Comparison of ENCODE assay signal across 32 cellular contexts in genomic region chr2:150937030-150937429, GRCh38.
"Had no signal": no experiment of that assay in that cellular context is flagged by ENCODE, and none has a peak within 500 bp of the region (broad histone marks: within the 10 kb centered on the region; RNA-seq: fewer than 3 reads in every experiment).

No MANE protein-coding gene starts in this region.

- H3K27me3 ChIP-seq: adrenal gland, body of pancreas, brain microvascular endothelial cell, breast epithelium had no signal

- H3K9me3 ChIP-seq: adrenal gland, body of pancreas, breast epithelium had no signal

- ATAC-seq: activated CD8-positive, alpha-beta T cell treated with anti-CD3 and anti-CD28 coated beads for 36 hours; activated naive CD4-positive, alpha-beta T cell treated with anti-CD3 and anti-CD28 coated beads, Interleukin-2, amount 50 U/mL, for 72 hours; activated T-cell treated with anti-CD3 and anti-CD28 coated beads, Interleukin-2, amount 50 U/mL, for 4 hours; activated T-cell treated with anti-CD3 and anti-CD28 coated beads, Interleukin-2, amount 50 U/mL, for 72 hours; activated T-helper 17 cell treated with anti-CD3 and anti-CD28 coated beads, Interleukin-2, amount 50 U/mL, for 72 hours; body of pancreas had no signal

- H3K27ac ChIP-seq: adrenal gland, body of pancreas, brain microvascular endothelial cell, breast epithelium, VCaP had no signal

- DNase-seq: activated B cell treated with CpG ODN at 0.5 μM for 24 hours; activated CD4-positive, alpha-beta memory T cell treated with anti-CD3 and anti-CD28 coated beads for 36 hours; activated CD4-positive, alpha-beta T cell treated with anti-CD3 and anti-CD28 coated beads for 4 hours; activated CD4-positive, alpha-beta T cell treated with anti-CD3 and anti-CD28 coated beads, Interleukin-2, amount 10 ng/mL, durations not matched to agents 24 days and 14 days; activated CD4-positive, alpha-beta T cell treated with anti-CD3 and anti-CD28 coated beads, Interleukin-2, amount 50 U/mL, for 1 hour; activated CD4-positive, alpha-beta T cell treated with anti-CD3 and anti-CD28 coated beads, Interleukin-2, amount 50 U/mL, for 4 hours; activated CD4-positive, CD25-positive, alpha-beta regulatory T cell treated with anti-CD3 and anti-CD28 coated beads, Interleukin-2, amount 50 U/mL, for 72 hours; activated CD8-positive, alpha-beta memory T cell treated with anti-CD3 and anti-CD28 coated beads, Interleukin-2, amount 50 U/mL, for 4 hours; activated CD8-positive, alpha-beta T cell treated with anti-CD3 and anti-CD28 coated beads for 36 hours; activated effector memory CD4-positive, alpha-beta T cell treated with anti-CD3 and anti-CD28 coated beads, Interleukin-2, amount 50 U/mL, for 16 hours; activated gamma-delta T cell treated with Interleukin-2 at 50 U/mL for 16 hours; activated naive CD4-positive, alpha-beta T cell; activated naive CD4-positive, alpha-beta T cell treated with anti-CD3 and anti-CD28 coated beads for 36 hours; activated naive CD4-positive, alpha-beta T cell treated with anti-CD3 and anti-CD28 coated beads, Interleukin-2, amount 50 U/mL, for 16 hours; activated naive CD8-positive, alpha-beta T cell treated with anti-CD3 and anti-CD28 coated beads for 36 hours; activated T-cell treated with anti-CD3 and anti-CD28 coated beads for 4 hours; activated T-cell treated with anti-CD3 and anti-CD28 coated beads, Interleukin-2, amount 50 U/mL, for 1 hour; activated T-cell treated with anti-CD3 and anti-CD28 coated beads, Interleukin-2, amount 50 U/mL, for 4 hours; activated T-cell treated with anti-CD3 and anti-CD28 coated beads, Interleukin-2, amount 50 U/mL, for 72 hours; adrenal gland; amniotic stem cell; aorta; body of pancreas; brain microvascular endothelial cell; central memory CD4-positive, alpha-beta T cell; T-helper 1 cell; T-helper 2 cell; T-helper 9 cell had no signal

- H3K4me1 ChIP-seq: adrenal gland, body of pancreas, breast epithelium had no signal

- H3K4me3 ChIP-seq: adrenal gland, body of pancreas, breast epithelium had no signal

- H3K36me3 ChIP-seq: adrenal gland, brain microvascular endothelial cell, breast epithelium had no signal
